Comparison of ENCODE assay signal across 17 cellular contexts in genomic region chr18:64993695-64994094, GRCh38.
DNase-seq lines count a peak whose midpoint lies in the region; ATAC-seq and TF ChIP-seq lines count a peak whose summit lies in the region.
"Had no signal": no experiment of that assay in that cellular context is flagged by ENCODE, and none has a peak within 500 bp of the region (broad histone marks: within the 10 kb centered on the region; RNA-seq: fewer than 3 reads in every experiment).

No MANE protein-coding gene starts in this region.

- no peak overlapping the region for H3K27ac ChIP-seq in upper lobe of right lung
- H3K27ac ChIP-seq: ovary, upper lobe of left lung had no signal

- DNase-seq in DMS79 treated with DMSO at 0.1 percent for 48 hours (lab: John Stamatoyannopoulos, UW), result peak; percentile 49
- DNase-seq in H4 (ENCODE audit: low spot score), result peak; percentile 15
- DNase-seq in RPMI8226, result peak; percentile 49
- no peak for DNase-seq in memory B cell (ENCODE audit: low spot score in 2 of 2)
- no peak for DNase-seq in upper lobe of right lung
- no peak for DNase-seq in GM10248 (ENCODE audit: extremely low spot score)
- DNase-seq: activated naive CD8-positive, alpha-beta T cell treated with anti-CD3 and anti-CD28 coated beads, Interleukin-2, amount 10 ng/mL, durations not matched to agents 7 days and 5 days; COR-L47; cortex of kidney; NCI-H1694 treated with DMSO at 0.1 percent for 48 hours; NCI-H345; ovary; T-helper 1 cell; upper lobe of left lung had no signal

- no peak overlapping the region for H3K27ac Mint-ChIP-seq in memory B cell
- H3K27ac Mint-ChIP-seq: activated naive CD8-positive, alpha-beta T cell treated with anti-CD3 and anti-CD28 coated beads, Interleukin-2, amount 10 ng/mL, durations not matched to agents 7 days and 5 days; stimulated activated naive CD8-positive, alpha-beta T cell treated with anti-CD3 and anti-CD28 coated beads, Interleukin-15, Interleukin-2, amounts not matched to agents 100 ng/mL and 50 ng/mL, for 24 hours had no signal

- intact Hi-C loops in upper lobe of right lung (cut with DNase I), result no loop called here

- H3K9me3 Mint-ChIP-seq in memory B cell, result no peaks in the 10 kb centered on the region

- TF ChIP-seq CTCF in upper lobe of right lung (IDR thresholded peaks at IDR 0.05) (no peak), GM10248 (IDR thresholded peaks at IDR 0.05; ENCODE audit: control extremely low read depth, extremely low read depth, low read depth, missing control alignments) (no peak)

- POLR2A ChIA-PET in GM10248 (lab: Yijun Ruan, JAX), result no interaction called here

- CTCF ChIA-PET in GM10248 (lab: Yijun Ruan, JAX), result no interaction called here

- peak overlapping the region; percentile 71 for H3K4me3 Mint-ChIP-seq in memory B cell
- H3K4me3 Mint-ChIP-seq: activated naive CD8-positive, alpha-beta T cell treated with anti-CD3 and anti-CD28 coated beads, Interleukin-2, amount 10 ng/mL, durations not matched to agents 7 days and 5 days; stimulated activated naive CD8-positive, alpha-beta T cell treated with anti-CD3 and anti-CD28 coated beads, Interleukin-15, Interleukin-2, amounts not matched to agents 100 ng/mL and 50 ng/mL, for 24 hours had no signal

- ATAC-seq in memory B cell (ENCODE audit: low read depth) (no peak), HG03565 (IDR thresholded peaks at IDR 0.05; ENCODE audit: unreplicated experiment) (no peak), upper lobe of right lung (no peak), HG02884 (IDR thresholded peaks at IDR 0.05; ENCODE audit: unreplicated experiment) (no peak)

- no peaks in the 10 kb centered on the region for H3K27me3 Mint-ChIP-seq in memory B cell
- H3K27me3 Mint-ChIP-seq: activated naive CD8-positive, alpha-beta T cell treated with anti-CD3 and anti-CD28 coated beads, Interleukin-2, amount 10 ng/mL, durations not matched to agents 7 days and 5 days; stimulated activated naive CD8-positive, alpha-beta T cell treated with anti-CD3 and anti-CD28 coated beads, Interleukin-15, Interleukin-2, amounts not matched to agents 100 ng/mL and 50 ng/mL, for 24 hours had no signal

- H3K4me3 ChIP-seq in upper lobe of right lung, result no peak overlapping the region
- H3K4me3 ChIP-seq: ovary, upper lobe of left lung had no signal

- no peaks in the 10 kb centered on the region for H3K36me3 ChIP-seq in upper lobe of right lung
- H3K36me3 ChIP-seq: ovary, upper lobe of left lung had no signal

- no peaks in the 10 kb centered on the region for H3K4me1 ChIP-seq in upper lobe of right lung
- H3K4me1 ChIP-seq: upper lobe of left lung had no signal

- H3K4me1 Mint-ChIP-seq in memory B cell, result peaks cover 6% of the 10 kb centered on the region
- H3K4me1 Mint-ChIP-seq: activated naive CD8-positive, alpha-beta T cell treated with anti-CD3 and anti-CD28 coated beads, Interleukin-2, amount 10 ng/mL, durations not matched to agents 7 days and 5 days had no signal

- no peaks in the 10 kb centered on the region for H3K36me3 Mint-ChIP-seq in memory B cell
- H3K36me3 Mint-ChIP-seq: activated naive CD8-positive, alpha-beta T cell treated with anti-CD3 and anti-CD28 coated beads, Interleukin-2, amount 10 ng/mL, durations not matched to agents 7 days and 5 days had no signal

- no peaks in the 10 kb centered on the region for H3K9me3 ChIP-seq in upper lobe of right lung
- H3K9me3 ChIP-seq: ovary, upper lobe of left lung had no signal

- no peaks in the 10 kb centered on the region for H3K27me3 ChIP-seq in upper lobe of right lung
- H3K27me3 ChIP-seq: ovary, upper lobe of left lung had no signal

Comparison
In these comparisons a context has a peak if more than half of its experiments do, and no peak if none do; other contexts are left out.
1. DNase-seq: peak in DMS79 treated with DMSO at 0.1 percent for 48 hours (single experiment), H4 (single experiment) and RPMI8226 (single experiment); none in memory B cell (0 of 2), upper lobe of right lung (single experiment) and GM10248 (single experiment).